Comparison of ENCODE assay signal across 24 cellular contexts in genomic region chr2:122422384-122422991, GRCh38.
"Had no signal": no experiment of that assay in that cellular context is flagged by ENCODE, and none has a peak within 500 bp of the region (broad histone marks: within the 10 kb centered on the region; RNA-seq: fewer than 3 reads in every experiment).

No MANE protein-coding gene starts in this region.

- ATAC-seq: effector memory CD8-positive, alpha-beta T cell; heart left ventricle; left ventricle myocardium superior; natural killer cell treated with Interleukin-12 subunit alpha and Interleukin-12 subunit beta and Interleukin-15 and Interleukin-18, amount 100 ng/mL, for 72 hours; right cardiac atrium; stimulated activated effector memory CD8-positive, alpha-beta T cell treated with anti-CD3 and anti-CD28 coated beads, Interleukin-12 subunit alpha, Interleukin-12 subunit beta, amount 100 ng/mL, for 72 hours; stimulated activated naive CD8-positive, alpha-beta T cell treated with anti-CD3 and anti-CD28 coated beads, Interleukin-15, Interleukin-2, amounts not matched to agents 100 U/mL and 50 U/mL, for 24 hours had no signal

- H3K9me3 ChIP-seq: esophagus squamous epithelium, heart left ventricle, ovary, thyroid gland, upper lobe of left lung, uterus had no signal

- H3K4me3 ChIP-seq: esophagus squamous epithelium, heart left ventricle, lung, neural progenitor cell, ovary, suprapubic skin, thyroid gland, upper lobe of left lung, uterus had no signal

- H3K27me3 ChIP-seq: esophagus squamous epithelium, heart left ventricle, neural progenitor cell, ovary, suprapubic skin, thyroid gland, upper lobe of left lung, uterus had no signal

- H3K36me3 ChIP-seq: esophagus squamous epithelium, heart left ventricle, neural progenitor cell, ovary, suprapubic skin, thyroid gland, upper lobe of left lung, uterus had no signal

- H3K4me2 ChIP-seq: neural progenitor cell had no signal

- H3K4me1 ChIP-seq: esophagus squamous epithelium, heart left ventricle, neural progenitor cell, suprapubic skin, thyroid gland, upper lobe of left lung, uterus had no signal

- DNase-seq: effector memory CD8-positive, alpha-beta T cell; esophagus squamous epithelium; heart left ventricle; hippocampal formation; left colon; left ventricle myocardium superior; mesenchymal stem cell; midbrain; nucleus accumbens; ovary; right cardiac atrium; small intestine; stimulated activated CD4-positive, alpha-beta T cell treated with anti-CD3 and anti-CD28 coated beads, Interleukin-12 subunit alpha, Interleukin-12 subunit beta, amount 100 ng/mL, for 4 hours; stimulated activated CD4-positive, alpha-beta T cell treated with anti-CD3 and anti-CD28 coated beads, Interleukin-4, amount 100 ng/mL, for 1 hour; stimulated activated CD8-positive, alpha-beta memory T cell treated with anti-CD3 and anti-CD28 coated beads, Interleukin-4, amount 100 ng/mL, for 48 hours; stimulated activated naive CD8-positive, alpha-beta T cell treated with anti-CD3 and anti-CD28 coated beads, Interleukin-15, Interleukin-2, amounts not matched to agents 100 U/mL and 50 U/mL, for 24 hours; thyroid gland; upper lobe of left lung; uterus had no signal

- H3K27ac ChIP-seq: esophagus squamous epithelium, heart left ventricle, neural progenitor cell, ovary, suprapubic skin, thyroid gland, upper lobe of left lung, uterus had no signal

- H2AFZ ChIP-seq: neural progenitor cell had no signal

- H3K9ac ChIP-seq: neural progenitor cell had no signal
